ENCODE assay signal across 9 cellular contexts in genomic region chr1:226995064-226995965, GRCh38. TPM values are rescaled to one million over a fixed set of nuclear protein-coding genes. Genes with fewer than 3 reads are reported as not detected.
A peak's percentile ranks its signal among the peaks of the same experiment; 100 is the strongest.
DNase-seq lines count a peak whose midpoint lies in the region; ATAC-seq, FAIRE-seq and TF ChIP-seq lines count a peak whose summit lies in the region.
"Had no signal": no experiment of that assay in that cellular context is flagged by ENCODE, and none has a peak within 500 bp of the region (broad histone marks: within the 10 kb centered on the region; RNA-seq: fewer than 3 reads in every experiment).

No MANE protein-coding gene starts in this region.

- H3K27ac Mint-ChIP-seq in WTC11, result no peak overlapping the region

- no peak overlapping the region for H3K4me3 Mint-ChIP-seq in WTC11

- peak; percentile 88 for ATAC-seq in GM19372 (IDR thresholded peaks at IDR 0.05; ENCODE audit: low read depth, unreplicated experiment)
- peak; percentile 98 for ATAC-seq in HG02884 (IDR thresholded peaks at IDR 0.05; ENCODE audit: unreplicated experiment)
- ATAC-seq in WTC11, result peak; percentile 29; the same call in 1 of the 2 replicates

- H3K27me3 Mint-ChIP-seq in WTC11 (ENCODE audit: low read depth), result no peaks in the 10 kb centered on the region

- DNase-seq in GM12891 (ENCODE audit: insufficient read length, low spot score), result no peak
- no peak for DNase-seq in WTC11 (ENCODE audit: low spot score)
- DNase-seq in H54 (ENCODE audit: insufficient read length, low spot score), result no peak
- no peak for DNase-seq in dedifferentiated amniotic fluid mesenchymal stem cell (ENCODE audit: extremely low spot score)
- DNase-seq in NCI-H187 (lab: John Stamatoyannopoulos, UW), result no peak
- no peak for DNase-seq in activated CD4-positive, alpha-beta T cell treated with anti-CD3 and anti-CD28 coated beads for 1 hour
- DNase-seq: sigmoid colon had no signal

- H3K36me3 Mint-ChIP-seq in WTC11, result peaks cover 8% of the 10 kb centered on the region; the same call in 1 of the 2 replicates

- H3K4me1 Mint-ChIP-seq in WTC11, result peaks cover 25% of the 10 kb centered on the region

- POLR2A ChIA-PET in WTC11 (lab: Charles Lee), result no interaction called here

- CTCF ChIA-PET in WTC11 (lab: Charles Lee), result interaction anchor here (0.7 to 1.5 kb wide), 5 partner anchors 10 to 454 kb away, joined by 3 read pairs; no protein-coding TSS in a partner anchor

- H3K9me3 Mint-ChIP-seq in WTC11, result no peaks in the 10 kb centered on the region

- FAIRE-seq in GM12891 (lab: Jason Lieb, UNC) (peak; percentile 28), H54 (lab: Jason Lieb, UNC) (no peak)

- TF ChIP-seq POLR2A in GM12891 (IDR thresholded peaks at IDR 0.05; ENCODE audit: low read depth, low read length) (no peak), H54 (IDR thresholded peaks at IDR 0.05; ENCODE audit: low read depth, low read length) (no peak)

- no peak for TF ChIP-seq CTCF in WTC11 (IDR thresholded peaks at IDR 0.05)

TF ChIP-seq in GM12891, 5 proteins besides CTCF, POLR2A, EP300 and RAD21:
- no peak for TF ChIP-seq TAF1 (IDR thresholded peaks at IDR 0.05; ENCODE audit: low read depth, low read length)
- TF ChIP-seq SPI1 (IDR thresholded peaks at IDR 0.05; ENCODE audit: low read depth, low read length), result peak; percentile 13; the same call in 1 of the 2 replicates
TF ChIP-seq in GM12891: peak in this region for 1.

TF ChIP-seq in WTC11, 78 proteins besides CTCF, POLR2A, EP300 and RAD21:
- no peak for TF ChIP-seq FOXJ3 (CRISPR knock-in tag; IDR thresholded peaks at IDR 0.05; ENCODE audit: borderline replicate concordance)
- no peak for TF ChIP-seq TP53 (CRISPR knock-in tag; IDR thresholded peaks at IDR 0.05)
- TF ChIP-seq ZNF232 (CRISPR knock-in tag; IDR thresholded peaks at IDR 0.05), result no peak
- no peak for TF ChIP-seq FOXP1 (CRISPR knock-in tag; IDR thresholded peaks at IDR 0.05; ENCODE audit: borderline replicate concordance)
- TF ChIP-seq MYBL2 (CRISPR knock-in tag; IDR thresholded peaks at IDR 0.05), result no peak
- TF ChIP-seq TEAD4 (CRISPR knock-in tag; IDR thresholded peaks at IDR 0.05), result no peak
- TF ChIP-seq ZMAT4 (CRISPR knock-in tag; IDR thresholded peaks at IDR 0.05), result no peak

RNA-seq across cellular contexts. Expression of gene COQ8A, which starts 55.2 kb away (rescaled TPM):
- polyA plus RNA-seq in GM12891 (2012; ENCODE audit: low read depth, missing spikeins), result 10.4 TPM
- 39.4 to 41.1 TPM (median 40.8 TPM) in 3 replicates for total RNA-seq in WTC11 (2021)

Comparison
In these comparisons a context has a peak if more than half of its experiments do, and no peak if none do; other contexts are left out.
1. ATAC-seq: peak in every context shown above with its lines; median percentile 98 in HG02884; 88 in GM19372; 29 in WTC11.